ENCODE assay signal across 10 cellular contexts in the genomic region with DNA sequence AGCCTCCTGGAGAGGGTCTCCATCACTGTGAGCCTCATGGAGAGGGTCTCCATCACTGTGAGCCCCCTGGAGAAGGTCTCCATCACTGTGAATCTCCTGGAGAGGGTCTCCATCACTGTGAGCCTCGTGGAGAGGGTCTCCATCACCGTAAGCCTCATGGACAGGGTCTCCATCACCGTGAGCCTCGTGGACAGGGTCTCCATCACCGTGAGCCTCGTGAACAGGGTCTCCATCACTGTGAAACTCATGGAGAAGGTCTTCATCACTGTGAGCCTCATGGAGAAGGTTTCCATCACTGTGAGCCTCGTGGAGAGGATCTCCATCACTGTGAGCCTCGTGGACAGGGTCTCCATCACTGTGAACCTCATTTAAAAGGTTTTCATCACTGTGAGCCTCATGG.
"Had no signal": no experiment of that assay in that cellular context is flagged by ENCODE, and none has a peak within 500 bp of the region (broad histone marks: within the 10 kb centered on the region; RNA-seq: fewer than 3 reads in every experiment).

No MANE protein-coding gene starts in this region.

- H3K36me3 ChIP-seq: HAP-1 had no signal

- DNase-seq: GM23248, GOT3, H7, HFFc6, KBM-7 had no signal

- H3K27ac ChIP-seq: GM23248, HL-60 had no signal

- H3K27me3 Mint-ChIP-seq: IgD-negative memory B cell had no signal

- H3K9me3 ChIP-seq: HAP-1 had no signal

- H3K9me3 Mint-ChIP-seq: IgD-negative memory B cell had no signal

- H3K27ac Mint-ChIP-seq: HFFc6, IgD-negative memory B cell had no signal

- H3K4me3 Mint-ChIP-seq: HFFc6, IgD-negative memory B cell had no signal

- H3K4me1 ChIP-seq: HAP-1 had no signal

- H3K4me3 ChIP-seq: GM23248, HAP-1 had no signal

- ATAC-seq: HCT116, HepG2 had no signal
